21 cellular contexts compared by ENCODE assay signal in genomic region chr7:70043139-70043538, GRCh38.
"Had no signal": no experiment of that assay in that cellular context is flagged by ENCODE, and none has a peak within 500 bp of the region (broad histone marks: within the 10 kb centered on the region; RNA-seq: fewer than 3 reads in every experiment).

No MANE protein-coding gene starts in this region.

- ATAC-seq: esophagus mucosa; naive thymus-derived CD4-positive, alpha-beta T cell had no signal

- H3K4me1 ChIP-seq: parathyroid adenoma, right lobe of liver had no signal

- H3K9me3 Mint-ChIP-seq: nephron; neural progenitor cell; stimulated activated naive B cell treated with anti-CD40 and anti-IgM and Interleukin-4, amounts not matched to agents 10 μg/mL and 1 μg/mL and 100 μg/mL, for 72 hours; stimulated activated naive CD8-positive, alpha-beta T cell treated with anti-CD3 and anti-CD28 coated beads, Interleukin-15, Interleukin-2, amounts not matched to agents 100 ng/mL and 50 ng/mL, for 24 hours had no signal

- H3K27ac Mint-ChIP-seq: naive thymus-derived CD4-positive, alpha-beta T cell; neural progenitor cell; progenitor cell of endocrine pancreas; stimulated activated naive B cell treated with anti-CD40 and anti-IgM and Interleukin-4, amounts not matched to agents 10 μg/mL and 1 μg/mL and 100 μg/mL, for 72 hours; stimulated activated naive CD8-positive, alpha-beta T cell treated with anti-CD3 and anti-CD28 coated beads, Interleukin-15, Interleukin-2, amounts not matched to agents 100 ng/mL and 50 ng/mL, for 24 hours had no signal

- H3K4me2 ChIP-seq: neural progenitor cell had no signal

- H3K9me3 ChIP-seq: gastrocnemius medialis, right lobe of liver, suprapubic skin, vagina had no signal

- FAIRE-seq: kidney, small intestine had no signal

- H3K27me3 Mint-ChIP-seq: naive thymus-derived CD4-positive, alpha-beta T cell; progenitor cell of endocrine pancreas; stimulated activated naive B cell treated with anti-CD40 and anti-IgM and Interleukin-4, amounts not matched to agents 10 μg/mL and 1 μg/mL and 100 μg/mL, for 72 hours; stimulated activated naive CD8-positive, alpha-beta T cell treated with anti-CD3 and anti-CD28 coated beads, Interleukin-15, Interleukin-2, amounts not matched to agents 100 ng/mL and 50 ng/mL, for 24 hours had no signal

- H3K4me3 ChIP-seq: dorsolateral prefrontal cortex, gastrocnemius medialis, lung, neural progenitor cell, right lobe of liver, suprapubic skin, vagina had no signal

- H2AFZ ChIP-seq: neural progenitor cell, parathyroid adenoma had no signal

- H3K36me3 ChIP-seq: gastrocnemius medialis, neural progenitor cell, right lobe of liver, suprapubic skin, vagina had no signal

- H3K27ac ChIP-seq: dorsolateral prefrontal cortex, epithelial cell of prostate, gastrocnemius medialis, neural progenitor cell, parathyroid adenoma, right lobe of liver, suprapubic skin, vagina had no signal

- H3K36me3 Mint-ChIP-seq: naive thymus-derived CD4-positive, alpha-beta T cell; neural progenitor cell; stimulated activated naive B cell treated with anti-CD40 and anti-IgM and Interleukin-4, amounts not matched to agents 10 μg/mL and 1 μg/mL and 100 μg/mL, for 72 hours had no signal

- H3K4me1 Mint-ChIP-seq: naive thymus-derived CD4-positive, alpha-beta T cell had no signal

- H3K27me3 ChIP-seq: dorsolateral prefrontal cortex, gastrocnemius medialis, neural progenitor cell, right lobe of liver, suprapubic skin, vagina had no signal

- H3K9ac ChIP-seq: neural progenitor cell, parathyroid adenoma had no signal

- DNase-seq: dorsolateral prefrontal cortex; effector CD4-positive, alpha-beta T cell; gastrocnemius medialis; kidney; mesendoderm; naive thymus-derived CD4-positive, alpha-beta T cell; right lobe of liver; stimulated activated CD4-positive, alpha-beta T cell treated with anti-CD3 and anti-CD28 coated beads, Interleukin-15, amount 100 ng/mL, for 24 hours; stimulated activated CD4-positive, alpha-beta T cell treated with anti-CD3 and anti-CD28 coated beads, Interleukin-2, amount 100 ng/mL, for 48 hours; stimulated activated naive B cell treated with anti-CD40 and anti-IgM and Interleukin-4, amounts not matched to agents 10 μg/mL and 1 μg/mL and 100 μg/mL, for 72 hours had no signal

- H3K4me3 Mint-ChIP-seq: naive thymus-derived CD4-positive, alpha-beta T cell; nephron; neural progenitor cell; stimulated activated naive B cell treated with anti-CD40 and anti-IgM and Interleukin-4, amounts not matched to agents 10 μg/mL and 1 μg/mL and 100 μg/mL, for 72 hours; stimulated activated naive CD8-positive, alpha-beta T cell treated with anti-CD3 and anti-CD28 coated beads, Interleukin-15, Interleukin-2, amounts not matched to agents 100 ng/mL and 50 ng/mL, for 24 hours had no signal

- H3K79me2 ChIP-seq: parathyroid adenoma had no signal
